12 cellular contexts compared by ENCODE assay signal in the genomic region with DNA sequence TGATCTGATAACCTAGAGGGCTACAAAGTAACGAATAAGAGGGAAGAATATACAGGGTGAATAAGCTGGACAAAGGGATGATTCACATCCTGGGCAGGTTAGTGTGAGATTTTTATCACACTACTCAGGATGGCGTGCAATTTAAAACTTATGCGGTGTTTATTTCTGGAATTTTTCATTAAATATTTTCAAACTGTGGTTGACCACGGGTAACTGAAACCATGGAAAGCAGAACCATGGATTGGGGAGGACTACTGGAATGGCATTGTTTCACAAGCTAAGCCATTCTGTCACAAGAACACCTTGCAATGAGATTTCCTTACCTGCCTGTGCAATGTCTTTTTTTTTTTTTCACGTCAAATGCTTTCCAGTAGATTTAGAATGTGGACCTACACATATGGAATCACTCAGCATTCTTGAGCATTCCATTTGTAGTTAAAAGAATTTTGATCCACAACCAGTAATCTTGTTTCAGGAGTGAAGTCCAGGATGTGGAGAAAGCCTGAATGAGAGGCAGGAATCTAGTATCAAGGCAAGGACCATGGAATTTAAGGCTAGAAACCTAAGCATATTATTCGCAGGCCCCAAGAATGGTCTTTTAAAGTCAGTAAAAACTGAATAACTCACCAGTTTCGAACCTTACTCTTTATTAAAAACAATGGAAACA. TPM values are rescaled to one million over a fixed set of nuclear protein-coding genes. Genes with fewer than 3 reads are reported as not detected.
A peak's percentile ranks its signal among the peaks of the same experiment; 100 is the strongest.
DNase-seq lines count a peak whose midpoint lies in the region; TF ChIP-seq lines count a peak whose summit lies in the region.
"Had no signal": no experiment of that assay in that cellular context is flagged by ENCODE, and none has a peak within 500 bp of the region (broad histone marks: within the 10 kb centered on the region; RNA-seq: fewer than 3 reads in every experiment).

No MANE protein-coding gene starts in this region.

- H3K27ac Mint-ChIP-seq in mesothelial cell of epicardium, result peak overlapping the region; percentile 32
- H3K27ac Mint-ChIP-seq: activated naive CD4-positive, alpha-beta T cell treated with anti-CD3 and anti-CD28 coated beads, Interleukin-2, amount 10 ng/mL, durations not matched to agents 7 days and 5 days; naive B cell had no signal

- BruUV-seq in mammary epithelial cell (replicated peaks; lab: Mats Ljungman, UMichigan), result TSS peak; percentile 90

- intact Hi-C loops in mammary epithelial cell (cut with micrococcal nuclease), result loop anchor here (1.0 to 5.0 kb wide), 4 partner anchors 34 to 479 kb away; no protein-coding TSS in a partner anchor

- H3K27me3 ChIP-seq in BJ (ENCODE audit: control insufficient read depth, insufficient read depth, low read length) (no peaks in the 10 kb centered on the region), mammary epithelial cell (ENCODE audit: insufficient read depth, low read length) (no peaks in the 10 kb centered on the region)

- no peak overlapping the region for H3K4me3 ChIP-seq in BJ (ENCODE audit: low read depth, low read length)
- no peak overlapping the region for H3K4me3 ChIP-seq in NB4 (ENCODE audit: low read depth, low read length)
- no peak overlapping the region for H3K4me3 ChIP-seq in mammary epithelial cell (replicated peaks in 1 of 3; ENCODE audit: insufficient read depth in 1 of 3, low read depth in 2 of 3, low read length in 3 of 3)
- H3K4me3 ChIP-seq: spleen had no signal

- H3K4me1 Mint-ChIP-seq in mesothelial cell of epicardium, result peaks cover 25% of the 10 kb centered on the region
- H3K4me1 Mint-ChIP-seq: activated naive CD4-positive, alpha-beta T cell treated with anti-CD3 and anti-CD28 coated beads, Interleukin-2, amount 10 ng/mL, durations not matched to agents 7 days and 5 days had no signal

- H3K27ac ChIP-seq in mammary epithelial cell (ENCODE audit: insufficient read depth, low read depth, low read length), result peak overlapping the region; percentile 97
- H3K27ac ChIP-seq: spleen had no signal

- 19% methylated on average over 7 of the region's 7 CpGs for WGBS in mammary epithelial cell (ENCODE audit: low coverage, missing lambda C conversion rate)

- peak overlapping the region; percentile 49 for H3K9ac ChIP-seq in mammary epithelial cell (ENCODE audit: insufficient read depth, low read length)

- H3K4me1 ChIP-seq in mammary epithelial cell (ENCODE audit: insufficient read depth, low read length), result peaks cover 34% of the 10 kb centered on the region
- H3K4me1 ChIP-seq: spleen had no signal

- H3K4me2 ChIP-seq in mammary epithelial cell (ENCODE audit: insufficient read depth, low read depth, low read length), result peak overlapping the region; percentile 60

- TF ChIP-seq POLR2A in NB4 (IDR thresholded peaks at IDR 0.05; ENCODE audit: extremely low read depth, insufficient read length), result no peak

- H3K36me3 Mint-ChIP-seq in mesothelial cell of epicardium, result no peaks in the 10 kb centered on the region
- H3K36me3 Mint-ChIP-seq: activated naive CD4-positive, alpha-beta T cell treated with anti-CD3 and anti-CD28 coated beads, Interleukin-2, amount 10 ng/mL, durations not matched to agents 7 days and 5 days; naive B cell had no signal

- H3K9me3 Mint-ChIP-seq in mesothelial cell of epicardium, result peaks cover 6% of the 10 kb centered on the region
- H3K9me3 Mint-ChIP-seq: activated naive CD4-positive, alpha-beta T cell treated with anti-CD3 and anti-CD28 coated beads, Interleukin-2, amount 10 ng/mL, durations not matched to agents 7 days and 5 days; naive B cell had no signal

- in situ Hi-C loops in mammary epithelial cell (cut with MboI; ENCODE audit: low sequenced_read_pairs in 2 of 2), result loop anchor here (5.0 to 10.0 kb wide), 3 partner anchors 236 to 379 kb away; partner anchors contain the start of gene FZD7 (in 1 of the 2)

- H2AFZ ChIP-seq in mammary epithelial cell (ENCODE audit: low read depth, low read length), result peak overlapping the region; percentile 29

- dilution Hi-C loops in mammary epithelial cell (cut with HindIII; ENCODE audit: low sequenced_read_pairs), result no loop called here

- DNase-seq in BJ (ENCODE audit: low read depth), result peak; percentile 91
- peak; percentile 37 for DNase-seq in NB4 (ENCODE audit: low read depth)
- peak; percentile 95 for DNase-seq in mammary epithelial cell
- no peak for DNase-seq in mesothelial cell of epicardium (ENCODE audit: low spot score in 2 of 2, unreplicated experiment in 2 of 2)
- DNase-seq in activated naive CD4-positive, alpha-beta T cell (lab: John Stamatoyannopoulos, UW), result no peak
- no peak for DNase-seq in activated CD8-positive, alpha-beta memory T cell treated with anti-CD3 and anti-CD28 coated beads for 24 hours
- DNase-seq in NCI-H2227 (lab: John Stamatoyannopoulos, UW; ENCODE audit: unreplicated experiment), result no peak
- DNase-seq in GM19238 (ENCODE audit: insufficient read length, low spot score), result no peak
- DNase-seq: activated naive CD4-positive, alpha-beta T cell treated with anti-CD3 and anti-CD28 coated beads, Interleukin-2, amount 10 ng/mL, durations not matched to agents 7 days and 5 days; effector CD4-positive, alpha-beta T cell; naive B cell; spleen had no signal

- H3K27me3 Mint-ChIP-seq in mesothelial cell of epicardium (ENCODE audit: low read depth), result no peaks in the 10 kb centered on the region

- no peaks in the 10 kb centered on the region for H3K36me3 ChIP-seq in BJ (ENCODE audit: control insufficient read depth, insufficient read depth, low read length)
- no peaks in the 10 kb centered on the region for H3K36me3 ChIP-seq in mammary epithelial cell (ENCODE audit: insufficient read depth, low read length)
- H3K36me3 ChIP-seq: spleen had no signal

- H3K4me3 Mint-ChIP-seq in mesothelial cell of epicardium, result no peak overlapping the region
- H3K4me3 Mint-ChIP-seq: activated naive CD4-positive, alpha-beta T cell treated with anti-CD3 and anti-CD28 coated beads, Interleukin-2, amount 10 ng/mL, durations not matched to agents 7 days and 5 days; naive B cell had no signal

- no peaks in the 10 kb centered on the region for H3K9me3 ChIP-seq in mammary epithelial cell (replicated peaks; ENCODE audit: insufficient read depth, low read length)
- H3K9me3 ChIP-seq: spleen had no signal

- no peaks in the 10 kb centered on the region for H3K79me2 ChIP-seq in mammary epithelial cell (ENCODE audit: insufficient read depth, low read length)

- CTCF ChIA-PET in BJ (lab: Yijun Ruan, JAX), result interaction anchor here (0.6 to 3.5 kb wide), 7 partner anchors 9 to 360 kb away, joined by 3 to 18 read pairs (median 4); no protein-coding TSS in a partner anchor
- CTCF ChIA-PET in mammary epithelial cell (lab: Charles Lee; ENCODE audit: low non-redundant PET), result interaction anchor here (0.6 kb wide), 1 partner anchor 379 kb away, joined by 3 read pairs; no protein-coding TSS in a partner anchor

- TF ChIP-seq CTCF in BJ (IDR thresholded peaks at IDR 0.05; ENCODE audit: insufficient read depth, low read depth, low read length) (no peak), NB4 (IDR thresholded peaks at IDR 0.05; ENCODE audit: low read depth, low read length) (no peak), mammary epithelial cell (conservative IDR thresholded peaks at IDR 0.05 in 1 of 2, IDR thresholded peaks at IDR 0.05 in 1 of 2; ENCODE audit: extremely low read depth in 1 of 2, insufficient read depth in 1 of 2, low read depth in 1 of 2, low read length in 2 of 2) (no peak), mesothelial cell of epicardium (IDR thresholded peaks at IDR 0.05; ENCODE audit: unreplicated experiment) (no peak)

- H4K20me1 ChIP-seq in mammary epithelial cell (ENCODE audit: insufficient read depth, low read length), result no peaks in the 10 kb centered on the region

- POLR2A ChIA-PET in BJ (lab: Charles Lee), result interaction anchor here (0.6 to 0.9 kb wide), 3 partner anchors 17 to 515 kb away, joined by 3 to 6 read pairs (median 4); partner anchors contain the start of gene ALS2

RNA-seq across cellular contexts. Expression of gene CDK15, which starts 8.0 kb away (rescaled TPM):
- polyA plus RNA-seq in BJ (2011; rRNA removed) (8.2 and 11.4 TPM in 2 replicates), mammary epithelial cell (3.1 TPM)
- polyA minus RNA-seq in BJ (2011; rRNA and poly(A)+ RNA removed), result 6.8 and 9.4 TPM in 2 replicates
- total RNA-seq in mammary epithelial cell (1 to 10 TPM; 3.5 to 5.7 TPM), mesothelial cell of epicardium (6.8 to 7.3 TPM (median 7.2 TPM) in 3 replicates)
- 10.0 TPM for polyA minus RNA-seq in mammary epithelial cell

RNA-seq across cellular contexts. Expression of gene ALS2, which starts 17.7 kb away (rescaled TPM):
- polyA plus RNA-seq in BJ (2011; rRNA removed), result 20.5 and 25.2 TPM in 2 replicates
- polyA minus RNA-seq in BJ (2011; rRNA and poly(A)+ RNA removed), result 30.4 and 35.8 TPM in 2 replicates
- total RNA-seq in mammary epithelial cell, result 10 to 100 TPM; 46.2 to 53.3 TPM
- polyA plus RNA-seq in mammary epithelial cell, result 15.1 TPM
- polyA minus RNA-seq in mammary epithelial cell, result 45.7 TPM
- total RNA-seq in mesothelial cell of epicardium, result 36.1 to 40.8 TPM (median 36.5 TPM) in 3 replicates

Comparison
In these comparisons a context has a peak if more than half of its experiments do, and no peak if none do; other contexts are left out.
1. DNase-seq: peak in BJ (single experiment), NB4 (single experiment) and mammary epithelial cell (single experiment); none in mesothelial cell of epicardium (0 of 2), activated naive CD4-positive, alpha-beta T cell (0 of 4), activated CD8-positive, alpha-beta memory T cell treated with anti-CD3 and anti-CD28 coated beads for 24 hours (single experiment), NCI-H2227 (single experiment) and GM19238 (single experiment).